11 cellular contexts compared by ENCODE assay signal in genomic region chr5:56350030-56350594, GRCh38.
DNase-seq lines count a peak whose midpoint lies in the region; TF ChIP-seq lines count a peak whose summit lies in the region.
"Had no signal": no experiment of that assay in that cellular context is flagged by ENCODE, and none has a peak within 500 bp of the region (broad histone marks: within the 10 kb centered on the region; RNA-seq: fewer than 3 reads in every experiment).

No MANE protein-coding gene starts in this region.

- H3K4me1 ChIP-seq in GM23248 (ENCODE audit: insufficient read depth) (peaks cover 31% of the 10 kb centered on the region), fibroblast of lung (ENCODE audit: control insufficient read depth, extremely low read depth, insufficient read depth, low read length) (peaks cover 18% of the 10 kb centered on the region)

- H3F3A ChIP-seq in GM23248 (ENCODE audit: insufficient read depth) = peaks cover 28% of the 10 kb centered on the region

- H3K27me3 ChIP-seq in GM23248 (replicated peaks; ENCODE audit: insufficient read depth) = no peaks in the 10 kb centered on the region
- no peaks in the 10 kb centered on the region for H3K27me3 ChIP-seq in fibroblast of lung (ENCODE audit: control insufficient read depth, insufficient read depth, low read length)

- TF ChIP-seq CTCF in RWPE1 (conservative IDR thresholded peaks at IDR 0.05; ENCODE audit: low read depth) = no peak
- no peak for TF ChIP-seq CTCF in fibroblast of lung (conservative IDR thresholded peaks at IDR 0.05 in 1 of 2, IDR thresholded peaks at IDR 0.05 in 1 of 2; ENCODE audit: low read depth in 1 of 2, low read length in 2 of 2)
- no peak for TF ChIP-seq CTCF in progenitor cell of endocrine pancreas (IDR thresholded peaks at IDR 0.05; ENCODE audit: unreplicated experiment)

- H2AFZ ChIP-seq in GM23248 = no peak overlapping the region
- H2AFZ ChIP-seq in fibroblast of lung (ENCODE audit: low read length) = no peak overlapping the region

- peak overlapping the region; percentile 19 for H3K4me2 ChIP-seq in GM23248 (ENCODE audit: unreplicated experiment)
- peak overlapping the region; percentile 57 for H3K4me2 ChIP-seq in fibroblast of lung (ENCODE audit: extremely low read depth, insufficient read depth, low read length)

- H3K4me3 ChIP-seq in GM23248 (no peak overlapping the region), fibroblast of lung (replicated peaks in 1 of 4; ENCODE audit: control extremely low read depth in 1 of 4, insufficient read depth in 1 of 4, low read depth in 3 of 4, low read length in 4 of 4) (no peak overlapping the region)

- H3K9me3 ChIP-seq in GM23248 (ENCODE audit: low read depth) (no peaks in the 10 kb centered on the region), fibroblast of lung (ENCODE audit: control insufficient read depth, insufficient read depth, low read depth, low read length) (no peaks in the 10 kb centered on the region)

- no peak overlapping the region for H3K4me3 Mint-ChIP-seq in progenitor cell of endocrine pancreas (ENCODE audit: low read depth)
- no peak overlapping the region for H3K4me3 Mint-ChIP-seq in activated T-cell treated with anti-CD3 and anti-CD28 coated beads, Interleukin-2, amount 50 U/mL, for 24 hours
- H3K4me3 Mint-ChIP-seq: activated CD8-positive, alpha-beta memory T cell treated with anti-CD3 and anti-CD28 coated beads, Interleukin-2, amount 10 ng/mL, durations not matched to agents 7 days and 5 days; CD4-positive, CD25-positive, alpha-beta regulatory T cell; H9 had no signal

- no peaks in the 10 kb centered on the region for H4K20me1 ChIP-seq in GM23248 (ENCODE audit: insufficient read depth)
- H4K20me1 ChIP-seq in fibroblast of lung (ENCODE audit: control insufficient read depth, extremely low read depth, insufficient read depth, low read length) = no peaks in the 10 kb centered on the region

- H3K36me3 ChIP-seq in GM23248 (ENCODE audit: low read depth) (no peaks in the 10 kb centered on the region), fibroblast of lung (ENCODE audit: control insufficient read depth, insufficient read depth, low read length) (no peaks in the 10 kb centered on the region)

- DNase-seq in GM23248 = peak; percentile 13
- DNase-seq in RWPE1 (ENCODE audit: low spot score) = no peak
- DNase-seq in fibroblast of lung (ENCODE audit: low read depth in 2 of 2) = no peak
- no peak for DNase-seq in progenitor cell of endocrine pancreas (ENCODE audit: low spot score, unreplicated experiment)
- no peak for DNase-seq in activated T-cell treated with anti-CD3 and anti-CD28 coated beads, Interleukin-2, amount 50 U/mL, for 24 hours
- no peak for DNase-seq in activated CD4-positive, CD25-positive, alpha-beta regulatory T cell (lab: John Stamatoyannopoulos, UW)
- no peak for DNase-seq in KBM-7
- DNase-seq: activated CD8-positive, alpha-beta memory T cell treated with anti-CD3 and anti-CD28 coated beads, Interleukin-2, amount 10 ng/mL, durations not matched to agents 7 days and 5 days; activated naive CD4-positive, alpha-beta T cell treated with Interleukin-2 at 50 U/mL for 16 hours; CD4-positive, CD25-positive, alpha-beta regulatory T cell; H9 had no signal

- CTCF ChIA-PET in RWPE1 (lab: Yijun Ruan, JAX) = interaction anchor here (0.5 to 1.0 kb wide), 2 partner anchors 79 to 386 kb away, joined by 3 read pairs; no protein-coding TSS in a partner anchor

- POLR2A ChIA-PET in RWPE1 (lab: Yijun Ruan, JAX; ENCODE audit: low non-redundant PET) = no interaction called here

- H3K27ac ChIP-seq in GM23248 (no peak overlapping the region), RWPE1 (peak overlapping the region; percentile 38; the same call in 1 of the 2 replicates), fibroblast of lung (ENCODE audit: insufficient read depth, low read length) (peak overlapping the region; percentile 26)

- peak overlapping the region; percentile 43 for H3K27ac Mint-ChIP-seq in progenitor cell of endocrine pancreas
- no peak overlapping the region for H3K27ac Mint-ChIP-seq in activated T-cell treated with anti-CD3 and anti-CD28 coated beads, Interleukin-2, amount 50 U/mL, for 24 hours
- H3K27ac Mint-ChIP-seq: activated CD8-positive, alpha-beta memory T cell treated with anti-CD3 and anti-CD28 coated beads, Interleukin-2, amount 10 ng/mL, durations not matched to agents 7 days and 5 days had no signal

- H3K9me3 Mint-ChIP-seq in progenitor cell of endocrine pancreas (ENCODE audit: low read depth) = no peaks in the 10 kb centered on the region
- H3K9me3 Mint-ChIP-seq in activated T-cell treated with anti-CD3 and anti-CD28 coated beads, Interleukin-2, amount 50 U/mL, for 24 hours = no peaks in the 10 kb centered on the region
- H3K9me3 Mint-ChIP-seq: H9 had no signal

- H3K79me2 ChIP-seq in GM23248 (ENCODE audit: insufficient read depth) = no peaks in the 10 kb centered on the region
- no peaks in the 10 kb centered on the region for H3K79me2 ChIP-seq in fibroblast of lung (ENCODE audit: control insufficient read depth, insufficient read depth, low read length)

- no peaks in the 10 kb centered on the region for H3K36me3 Mint-ChIP-seq in progenitor cell of endocrine pancreas (ENCODE audit: insufficient read depth)
- H3K36me3 Mint-ChIP-seq in activated T-cell treated with anti-CD3 and anti-CD28 coated beads, Interleukin-2, amount 50 U/mL, for 24 hours (ENCODE audit: low read depth) = no peaks in the 10 kb centered on the region
- H3K36me3 Mint-ChIP-seq: activated CD8-positive, alpha-beta memory T cell treated with anti-CD3 and anti-CD28 coated beads, Interleukin-2, amount 10 ng/mL, durations not matched to agents 7 days and 5 days had no signal

- H3K4me1 Mint-ChIP-seq in progenitor cell of endocrine pancreas (ENCODE audit: low read depth) = no peaks in the 10 kb centered on the region
- H3K4me1 Mint-ChIP-seq in activated T-cell treated with anti-CD3 and anti-CD28 coated beads, Interleukin-2, amount 50 U/mL, for 24 hours (ENCODE audit: low read depth) = peaks cover 47% of the 10 kb centered on the region
- H3K4me1 Mint-ChIP-seq: activated CD8-positive, alpha-beta memory T cell treated with anti-CD3 and anti-CD28 coated beads, Interleukin-2, amount 10 ng/mL, durations not matched to agents 7 days and 5 days had no signal

- no peaks in the 10 kb centered on the region for H3K9me2 ChIP-seq in GM23248 (ENCODE audit: insufficient read depth)

- in situ Hi-C loops in GM23248 (cut with MboI) (no loop called here), KBM-7 (cut with MboI; ENCODE audit: low pct_unique_long_range_greater_than_20kb, low sequenced_read_pairs) (no loop called here)

- WGBS in GM23248 (ENCODE audit: low coverage in 1 of 2, low lambda C conversion rate in 2 of 2, missing lambda C conversion rate in 2 of 2), 2 experiments = 51 to 55% methylated on average over 3 of the region's 3 CpGs

- H3K9ac ChIP-seq in GM23248 = no peak overlapping the region
- no peak overlapping the region for H3K9ac ChIP-seq in fibroblast of lung (ENCODE audit: insufficient read depth, low read length)

- H3K27me3 Mint-ChIP-seq in progenitor cell of endocrine pancreas = peaks cover 37% of the 10 kb centered on the region
- H3K27me3 Mint-ChIP-seq in activated T-cell treated with anti-CD3 and anti-CD28 coated beads, Interleukin-2, amount 50 U/mL, for 24 hours = no peaks in the 10 kb centered on the region
- H3K27me3 Mint-ChIP-seq: CD4-positive, CD25-positive, alpha-beta regulatory T cell had no signal
